ENCODE assay signal across 24 cellular contexts in genomic region chr12:125151284-125151683, GRCh38. TPM values are rescaled to one million over a fixed set of nuclear protein-coding genes. Genes with fewer than 3 reads are reported as not detected.
"Had no signal": no experiment of that assay in that cellular context is flagged by ENCODE, and none has a peak within 500 bp of the region (broad histone marks: within the 10 kb centered on the region; RNA-seq: fewer than 3 reads in every experiment).

No MANE protein-coding gene starts in this region.

- H3K27ac ChIP-seq: cardiac muscle cell, neural progenitor cell, prostate gland, right atrium auricular region, tibial nerve, uterus had no signal

- H3K36me3 ChIP-seq: cardiac muscle cell, neural progenitor cell, prostate gland, right atrium auricular region, tibial nerve, uterus had no signal

- H3K27me3 ChIP-seq: cardiac muscle cell, neural progenitor cell, right atrium auricular region, tibial nerve, uterus had no signal

- H2AFZ ChIP-seq: neural progenitor cell had no signal

- ATAC-seq: activated CD8-positive, alpha-beta T cell treated with anti-CD3 and anti-CD28 coated beads for 36 hours; left cardiac atrium; naive thymus-derived CD4-positive, alpha-beta T cell; stimulated activated naive CD8-positive, alpha-beta T cell treated with anti-CD3 and anti-CD28 coated beads, Interleukin-15, Interleukin-2, amounts not matched to agents 100 U/mL and 50 U/mL, for 24 hours had no signal

- FAIRE-seq: islet of Langerhans had no signal

- H3K4me1 ChIP-seq: neural progenitor cell, prostate gland, right atrium auricular region, tibial nerve, uterus had no signal

- H3K4me2 ChIP-seq: neural progenitor cell had no signal

- H3K9ac ChIP-seq: neural progenitor cell had no signal

- DNase-seq: activated B cell treated with CpG ODN at 0.5 μM for 24 hours; activated CD4-positive, alpha-beta T cell treated with anti-CD3 and anti-CD28 coated beads for 48 hours; activated CD8-positive, alpha-beta T cell treated with anti-CD3 and anti-CD28 coated beads for 36 hours; activated naive CD4-positive, alpha-beta T cell treated with Interleukin-2 at 50 U/mL for 16 hours; activated naive CD8-positive, alpha-beta T cell treated with anti-CD3 and anti-CD28 coated beads, Interleukin-2, amount 10 ng/mL, durations not matched to agents 7 days and 5 days; activated T-cell treated with anti-CD3 and anti-CD28 coated beads, Interleukin-2, amount 50 U/mL, for 24 hours; amygdala; dermis blood vessel endothelial cell; effector memory CD4-positive, alpha-beta T cell; foreskin fibroblast; left cardiac atrium; mesenchymal stem cell; naive thymus-derived CD4-positive, alpha-beta T cell; stimulated activated CD4-positive, alpha-beta T cell treated with anti-CD3 and anti-CD28 coated beads, Interleukin-2, amount 100 ng/mL, for 24 hours; stimulated activated naive CD8-positive, alpha-beta T cell treated with anti-CD3 and anti-CD28 coated beads, Interleukin-15, Interleukin-2, amounts not matched to agents 100 U/mL and 50 U/mL, for 24 hours; substantia nigra; uterus had no signal

- H3K9me3 ChIP-seq: prostate gland, right atrium auricular region, uterus had no signal

- H3K4me3 ChIP-seq: cardiac muscle cell, neural progenitor cell, prostate gland, right atrium auricular region, tibial nerve, uterus had no signal

RNA-seq across cellular contexts. Expression of gene TMEM132B, which starts 34.9 kb away (rescaled TPM):
- total RNA-seq: activated B cell treated with CpG ODN at 0.5 μM for 24 hours; activated CD8-positive, alpha-beta T cell treated with anti-CD3 and anti-CD28 coated beads for 36 hours; activated naive CD8-positive, alpha-beta T cell treated with anti-CD3 and anti-CD28 coated beads, Interleukin-2, amount 10 ng/mL, durations not matched to agents 7 days and 5 days; activated T-helper 2 cell treated with anti-CD3 and anti-CD28 coated beads, Interferon-gamma antibody, Interleukin-2, Interleukin-4, amounts not matched to agents 10 μg/mL and 5 μg/mL and 100 μg/mL, durations not matched to agents 14 hours and 24 hours and 36 hours; naive thymus-derived CD4-positive, alpha-beta T cell had no signal
- polyA plus RNA-seq: naive thymus-derived CD4-positive, alpha-beta T cell had no signal
